ENCODE assay signal across 17 cellular contexts in the genomic region with DNA sequence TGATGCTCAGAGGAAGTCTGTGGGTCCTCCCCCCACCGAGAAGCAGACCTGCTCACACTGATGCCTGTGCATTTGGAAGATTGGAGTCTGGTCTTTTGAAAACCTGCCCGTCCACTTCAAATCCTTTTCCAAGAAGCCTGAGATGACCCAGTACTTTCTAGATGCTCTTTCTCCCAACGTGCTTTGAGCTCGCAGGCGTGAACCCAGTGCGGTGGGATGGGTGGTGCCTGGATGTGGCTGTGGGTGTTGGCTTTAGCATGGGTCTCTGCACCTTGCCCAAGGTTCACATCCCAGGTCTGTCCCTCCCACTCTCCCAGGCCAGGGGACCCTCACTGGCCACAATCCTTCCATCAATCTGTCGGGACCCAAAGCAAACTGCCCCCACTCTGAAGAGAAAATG.
DNase-seq lines count a peak whose midpoint lies in the region; FAIRE-seq and TF ChIP-seq lines count a peak whose summit lies in the region.
"Had no signal": no experiment of that assay in that cellular context is flagged by ENCODE, and none has a peak within 500 bp of the region (broad histone marks: within the 10 kb centered on the region; RNA-seq: fewer than 3 reads in every experiment).

No MANE protein-coding gene starts in this region.

- intact Hi-C loops in cardiac septum (cut with DNase I), result no loop called here
- intact Hi-C loops in left ventricle myocardium inferior (cut with micrococcal nuclease), result no loop called here
- intact Hi-C loops in kidney (cut with DNase I), result no loop called here
- intact Hi-C loops in spleen (cut with DNase I; ENCODE audit: low total_unique reads), result no loop called here
- intact Hi-C loops in lower leg skin (cut with DNase I; ENCODE audit: low total_unique reads), result no loop called here

- no peak for TF ChIP-seq CTCF in left ventricle myocardium inferior (IDR thresholded peaks at IDR 0.05; ENCODE audit: borderline replicate concordance)
- no peak for TF ChIP-seq CTCF in kidney (IDR thresholded peaks at IDR 0.05; ENCODE audit: borderline replicate concordance, extremely low read depth, insufficient read depth)
- TF ChIP-seq CTCF in spleen (IDR thresholded peaks at IDR 0.05 in 8 of 11, conservative IDR thresholded peaks at IDR 0.05 in 3 of 11), result no peak
- TF ChIP-seq CTCF in lower leg skin (IDR thresholded peaks at IDR 0.05), result no peak

- H3K4me3 ChIP-seq in left ventricle myocardium inferior (no peak overlapping the region), kidney (ENCODE audit: low read length in 2 of 2) (no peak overlapping the region), spleen (no peak overlapping the region), lower leg skin (ENCODE audit: low read depth, poor library complexity, severe bottlenecking) (no peak overlapping the region)
- H3K4me3 ChIP-seq: GM12878, GM23338 had no signal

- WGBS in spleen, 5 donors, result 72 to 83% (median 78%) methylated on average over 7 of the region's 7 CpGs
- WGBS in lower leg skin, 2 donors, result 82 to 85% methylated on average over 7 of the region's 7 CpGs

- H3K9me3 ChIP-seq in left ventricle myocardium inferior (replicated peaks) (no peaks in the 10 kb centered on the region), kidney (ENCODE audit: control insufficient read depth in 1 of 2, low read length in 2 of 2) (no peaks in the 10 kb centered on the region), spleen (no peaks in the 10 kb centered on the region)

- H3K9ac ChIP-seq in kidney (ENCODE audit: low read length in 2 of 2), result no peak overlapping the region

- H3K4me1 ChIP-seq in left ventricle myocardium inferior (no peaks in the 10 kb centered on the region), kidney (ENCODE audit: control insufficient read depth in 1 of 2, insufficient read depth in 1 of 2, low read depth in 1 of 2, low read length in 2 of 2) (no peaks in the 10 kb centered on the region), spleen (no peaks in the 10 kb centered on the region)

- H3K36me3 ChIP-seq in left ventricle myocardium inferior (no peaks in the 10 kb centered on the region), kidney (ENCODE audit: control insufficient read depth in 1 of 2, insufficient read depth in 2 of 2, low read length in 2 of 2) (no peaks in the 10 kb centered on the region), spleen (no peaks in the 10 kb centered on the region)

- FAIRE-seq in kidney (lab: Jason Lieb, UNC), result no peak
- FAIRE-seq: GM12878, GM19239 had no signal

- peak; percentile 66 for DNase-seq in cardiac septum (ENCODE audit: low spot score)
- DNase-seq in left ventricle myocardium inferior, result no peak
- peak; percentile 43 for DNase-seq in kidney
- peak; percentile 39 for DNase-seq in spleen
- DNase-seq in activated CD4-positive, alpha-beta T cell treated with anti-CD3 and anti-CD28 coated beads for 4 hours, result no peak
- DNase-seq in lower leg skin (ENCODE audit: low spot score in 2 of 2), result no peak
- DNase-seq: C1 segment of cervical spinal cord; Calu3; CD4-positive, alpha-beta memory T cell; COR-L47; DMS53; EL; GDM1; H9 had no signal

- H3K27ac ChIP-seq in left ventricle myocardium inferior (replicated peaks), result no peak overlapping the region
- H3K27ac ChIP-seq in kidney (ENCODE audit: low read depth in 2 of 2, low read length in 2 of 2), result no peak overlapping the region
- H3K27ac ChIP-seq in spleen, result no peak overlapping the region

- TF ChIP-seq POLR2A in spleen (IDR thresholded peaks at IDR 0.05) (no peak), lower leg skin (IDR thresholded peaks at IDR 0.05) (no peak)

- H3K27me3 ChIP-seq in left ventricle myocardium inferior (ENCODE audit: low read depth) (peaks cover 43% of the 10 kb centered on the region), spleen (replicated peaks in 1 of 7) (peaks cover 0 to 8% (median 0%) of the 10 kb centered on the region in 7 donors)

Comparison
In these comparisons a context has a peak if more than half of its experiments do, and no peak if none do; other contexts are left out.
1. DNase-seq: peak in cardiac septum (single experiment), kidney (single experiment) and spleen (single experiment); none in left ventricle myocardium inferior (single experiment), activated CD4-positive, alpha-beta T cell treated with anti-CD3 and anti-CD28 coated beads for 4 hours (0 of 2) and lower leg skin (0 of 2).